16 cellular contexts compared by ENCODE assay signal in genomic region chr5:135703026-135703550, GRCh38.
DNase-seq lines count a peak whose midpoint lies in the region; ATAC-seq and TF ChIP-seq lines count a peak whose summit lies in the region.
"Had no signal": no experiment of that assay in that cellular context is flagged by ENCODE, and none has a peak within 500 bp of the region (broad histone marks: within the 10 kb centered on the region; RNA-seq: fewer than 3 reads in every experiment).

No MANE protein-coding gene starts in this region.

- no peak overlapping the region for H3K4me2 ChIP-seq in GM23338

- H3K27me3 Mint-ChIP-seq in GM23338 (ENCODE audit: insufficient read depth, low read depth, poor library complexity): peaks cover 4% of the 10 kb centered on the region
- no peaks in the 10 kb centered on the region for H3K27me3 Mint-ChIP-seq in mesothelial cell of epicardium (ENCODE audit: low read depth)
- H3K27me3 Mint-ChIP-seq: CD4-positive, alpha-beta memory T cell had no signal

- H3K4me1 ChIP-seq in GM23338 (ENCODE audit: insufficient read depth): no peaks in the 10 kb centered on the region
- H3K4me1 ChIP-seq: HAP-1 had no signal

- no peak overlapping the region for H3K27ac ChIP-seq in GM23338 (ENCODE audit: low read depth)
- H3K27ac ChIP-seq: GM23248 had no signal

- H4K20me1 ChIP-seq in GM23338 (replicated peaks; ENCODE audit: insufficient read depth): no peaks in the 10 kb centered on the region

- H3K4me3 ChIP-seq in GM23338 (no peak overlapping the region), epithelial cell of esophagus (ENCODE audit: low read length) (no peak overlapping the region)
- H3K4me3 ChIP-seq: GM23248, HAP-1 had no signal

- H3F3A ChIP-seq in GM23338 (replicated peaks; ENCODE audit: low read depth): no peaks in the 10 kb centered on the region

- ATAC-seq in GM23338 (peak; percentile 42; the same call in 2 of the 3 replicates), HG02798 (IDR thresholded peaks at IDR 0.05; ENCODE audit: poor library complexity, unreplicated experiment) (no peak), GM18498 (IDR thresholded peaks at IDR 0.05; ENCODE audit: unreplicated experiment) (no peak)
- ATAC-seq: HepG2 had no signal

- no peaks in the 10 kb centered on the region for H3K9me2 ChIP-seq in GM23338 (ENCODE audit: insufficient read depth)

- no peaks in the 10 kb centered on the region for H3K79me2 ChIP-seq in GM23338 (replicated peaks; ENCODE audit: insufficient read depth)

- H3K27me3 ChIP-seq in GM23338 (ENCODE audit: insufficient read depth): no peaks in the 10 kb centered on the region

- H3K4me1 Mint-ChIP-seq in GM23338 (peaks cover 8% of the 10 kb centered on the region), mesothelial cell of epicardium (peaks cover 25% of the 10 kb centered on the region)
- H3K4me1 Mint-ChIP-seq: B cell; CD4-positive, alpha-beta memory T cell had no signal

- H3K4me3 Mint-ChIP-seq in GM23338 (no peak overlapping the region), mesothelial cell of epicardium (no peak overlapping the region)
- H3K4me3 Mint-ChIP-seq: B cell; CD4-positive, alpha-beta memory T cell had no signal

- H3K9me3 Mint-ChIP-seq in GM23338: no peaks in the 10 kb centered on the region
- H3K9me3 Mint-ChIP-seq in mesothelial cell of epicardium: peaks cover 6% of the 10 kb centered on the region
- H3K9me3 Mint-ChIP-seq: CD4-positive, alpha-beta memory T cell had no signal

- H3K27ac Mint-ChIP-seq in GM23338: no peak overlapping the region
- H3K27ac Mint-ChIP-seq in mesothelial cell of epicardium: peak overlapping the region; percentile 56
- H3K27ac Mint-ChIP-seq: B cell; CD4-positive, alpha-beta memory T cell had no signal

- no peak for DNase-seq in GM23338 (ENCODE audit: low spot score)
- peak; percentile 84 for DNase-seq in epithelial cell of esophagus (ENCODE audit: low read depth)
- no peak for DNase-seq in mesothelial cell of epicardium (ENCODE audit: low spot score in 2 of 2, unreplicated experiment in 2 of 2)
- DNase-seq in amygdala (lab: John Stamatoyannopoulos, UW): no peak
- DNase-seq in anterior cingulate cortex (lab: John Stamatoyannopoulos, UW): no peak
- DNase-seq: C1 segment of cervical spinal cord; CD4-positive, alpha-beta memory T cell; DMS79 treated with DMSO at 0.1 percent for 48 hours; EL; GDM1; GM23248 had no signal

- no peak for TF ChIP-seq CTCF in GM23338 (conservative IDR thresholded peaks at IDR 0.05; ENCODE audit: low read depth in 2 of 2)
- TF ChIP-seq CTCF in epithelial cell of esophagus (IDR thresholded peaks at IDR 0.05; ENCODE audit: insufficient read depth, low read depth, low read length, missing control alignments): no peak
- no peak for TF ChIP-seq CTCF in mesothelial cell of epicardium (IDR thresholded peaks at IDR 0.05; ENCODE audit: unreplicated experiment)

- H2AFZ ChIP-seq in GM23338: no peak overlapping the region
- H2AFZ ChIP-seq: GM23248 had no signal

- H3K36me3 ChIP-seq in GM23338 (ENCODE audit: insufficient read depth): no peaks in the 10 kb centered on the region
- H3K36me3 ChIP-seq: HAP-1 had no signal

- H3K36me3 Mint-ChIP-seq in GM23338 (ENCODE audit: low read depth) (no peaks in the 10 kb centered on the region), mesothelial cell of epicardium (no peaks in the 10 kb centered on the region)
- H3K36me3 Mint-ChIP-seq: CD4-positive, alpha-beta memory T cell had no signal

TF ChIP-seq in GM23338, 12 proteins besides CTCF, POLR2A, EP300 and RAD21:
- no peak for TF ChIP-seq ETS1 (IDR thresholded peaks at IDR 0.05)
- TF ChIP-seq ZNF114 (CRISPR knock-in tag; IDR thresholded peaks at IDR 0.05): no peak
- no peak for TF ChIP-seq ZNF462 (CRISPR knock-in tag; IDR thresholded peaks at IDR 0.05)
- no peak for TF ChIP-seq EZH2 (IDR thresholded peaks at IDR 0.05; ENCODE audit: low read depth, unreplicated experiment)
- no peak for TF ChIP-seq CREB1 (CRISPR knock-in tag; IDR thresholded peaks at IDR 0.05; ENCODE audit: low read depth)
- TF ChIP-seq EZH2phosphoT487 (IDR thresholded peaks at IDR 0.05; ENCODE audit: unreplicated experiment): no peak
- no peak for TF ChIP-seq ZNF331 (CRISPR knock-in tag; IDR thresholded peaks at IDR 0.05; ENCODE audit: low read depth)
- TF ChIP-seq JUNB (IDR thresholded peaks at IDR 0.05; ENCODE audit: unreplicated experiment): no peak
- TF ChIP-seq POLR2AphosphoS5 (IDR thresholded peaks at IDR 0.05; ENCODE audit: low read depth): no peak
